In the genomic region with DNA sequence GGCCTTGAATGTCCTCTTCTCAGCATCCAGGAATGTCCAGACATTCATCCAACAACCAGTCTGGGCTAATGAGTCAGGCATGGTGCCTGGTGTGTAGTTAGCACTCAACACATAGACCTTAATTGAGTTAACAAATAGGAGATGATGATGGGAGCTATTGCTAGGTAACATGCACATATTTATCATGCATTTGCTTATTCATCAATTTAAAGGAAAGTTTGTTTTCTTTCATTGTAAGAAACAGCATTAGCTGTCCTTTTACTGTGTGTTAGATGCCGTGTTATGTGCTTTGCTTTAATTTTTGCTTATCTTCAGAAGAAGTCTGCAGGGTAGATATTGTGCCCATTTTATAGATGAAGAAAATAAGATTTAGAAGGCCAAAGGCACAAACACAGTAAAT, we compare ENCODE assay signal across 25 cellular contexts. TPM values are rescaled to one million over a fixed set of nuclear protein-coding genes. Genes with fewer than 3 reads are reported as not detected.
DNase-seq lines count a peak whose midpoint lies in the region; ATAC-seq, FAIRE-seq and TF ChIP-seq lines count a peak whose summit lies in the region.
"Had no signal": no experiment of that assay in that cellular context is flagged by ENCODE, and none has a peak within 500 bp of the region (broad histone marks: within the 10 kb centered on the region; RNA-seq: fewer than 3 reads in every experiment).

No MANE protein-coding gene starts in this region.

- H3K4me1 Mint-ChIP-seq in GM23338 (peaks cover 7% of the 10 kb centered on the region), progenitor cell of endocrine pancreas (ENCODE audit: low read depth) (no peaks in the 10 kb centered on the region)
- H3K4me1 Mint-ChIP-seq: CD4-positive, alpha-beta memory T cell; CD4-positive, CD25-positive, alpha-beta regulatory T cell; CD8-positive, alpha-beta memory T cell had no signal

- intact Hi-C loops in HepG2 (cut with micrococcal nuclease; ENCODE audit: unreplicated experiment): no loop called here
- intact Hi-C loops in right lobe of liver (cut with DNase I): no loop called here
- intact Hi-C loops in K562 (cut with micrococcal nuclease): no loop called here

- H3K27me3 Mint-ChIP-seq in GM23338 (ENCODE audit: insufficient read depth, low read depth, poor library complexity) (peaks cover 2% of the 10 kb centered on the region), progenitor cell of endocrine pancreas (no peaks in the 10 kb centered on the region)

- H3K27ac Mint-ChIP-seq in GM23338 (no peak overlapping the region), progenitor cell of endocrine pancreas (peak overlapping the region; percentile 73)
- H3K27ac Mint-ChIP-seq: CD14-positive monocyte; CD4-positive, alpha-beta memory T cell; CD4-positive, CD25-positive, alpha-beta regulatory T cell had no signal

- no peak for TF ChIP-seq POLR2A in HepG2 (IDR thresholded peaks at IDR 0.05; ENCODE audit: insufficient read depth in 1 of 2, low read depth in 2 of 2, low read length in 2 of 2)
- no peak for TF ChIP-seq POLR2A in right lobe of liver (IDR thresholded peaks at IDR 0.05)
- no peak for TF ChIP-seq POLR2A in K562 (conservative IDR thresholded peaks at IDR 0.05)

- H4K20me1 ChIP-seq in HepG2 (ENCODE audit: insufficient read depth, low read length): no peaks in the 10 kb centered on the region
- no peaks in the 10 kb centered on the region for H4K20me1 ChIP-seq in GM23338 (replicated peaks; ENCODE audit: insufficient read depth)
- no peaks in the 10 kb centered on the region for H4K20me1 ChIP-seq in K562 (replicated peaks; ENCODE audit: control insufficient read depth, insufficient read depth, low read length)
- H4K20me1 ChIP-seq: BLaER1 had no signal

- 28% methylated on average over 1 of the region's 1 CpG for WGBS in HepG2 (ENCODE audit: low lambda C conversion rate)
- WGBS in right lobe of liver (ENCODE audit: insufficient coverage, low coverage, low lambda C conversion rate, missing lambda C conversion rate): 60% methylated on average over 1 of the region's 1 CpG
- WGBS in K562 (ENCODE audit: insufficient coverage, low coverage, missing lambda C conversion rate): 0% methylated on average over 1 of the region's 1 CpG

- no peak for TF ChIP-seq RAD21 in HepG2 (CRISPR knock-in tag; IDR thresholded peaks at IDR 0.05)
- TF ChIP-seq RAD21 in K562 (CRISPR knock-in tag; conservative IDR thresholded peaks at IDR 0.05 in 1 of 2, IDR thresholded peaks at IDR 0.05 in 1 of 2): no peak

- BruUV-seq in HepG2 (replicated peaks; lab: Mats Ljungman, UMichigan) (no TSS peak), K562 (replicated peaks; lab: Mats Ljungman, UMichigan) (no TSS peak)

- no peak overlapping the region for H3K4me2 ChIP-seq in HepG2 (ENCODE audit: low read depth, low read length)
- no peak overlapping the region for H3K4me2 ChIP-seq in GM23338
- H3K4me2 ChIP-seq in K562 (ENCODE audit: insufficient read depth, low read length): no peak overlapping the region
- H3K4me2 ChIP-seq: BLaER1 had no signal

- ATAC-seq in HepG2: no peak
- no peak for ATAC-seq in right lobe of liver
- no peak for ATAC-seq in GM23338
- no peak for ATAC-seq in K562
- ATAC-seq in GM19452 (IDR thresholded peaks at IDR 0.05; ENCODE audit: unreplicated experiment): no peak

- no peaks in the 10 kb centered on the region for H3K9me3 ChIP-seq in HepG2 (ENCODE audit: low read length)
- no peaks in the 10 kb centered on the region for H3K9me3 ChIP-seq in right lobe of liver
- no peaks in the 10 kb centered on the region for H3K9me3 ChIP-seq in K562 (replicated peaks; ENCODE audit: control insufficient read depth, insufficient read depth, low read depth, low read length)
- H3K9me3 ChIP-seq: BE2C had no signal

- TF ChIP-seq EP300 in HepG2 (IDR thresholded peaks at IDR 0.05; ENCODE audit: low read depth in 2 of 2, low read length in 2 of 2): no peak
- TF ChIP-seq EP300 in HepG2 (CRISPR knock-in tag; IDR thresholded peaks at IDR 0.05; ENCODE audit: borderline replicate concordance): no peak
- no peak for TF ChIP-seq EP300 in K562 (IDR thresholded peaks at IDR 0.05; ENCODE audit: low read length)

- in situ Hi-C loops in HepG2 (cut with HindIII; ENCODE audit: extremely low pct_ligation_motif_present, low pct_unique_long_range_greater_than_20kb) (no loop called here), K562 (cut with MboI) (loop anchor here (25.0 kb wide), 1 partner anchor 711 kb away; no protein-coding TSS in a partner anchor)

- H3F3A ChIP-seq in GM23338 (replicated peaks; ENCODE audit: low read depth): no peaks in the 10 kb centered on the region

- FAIRE-seq in HepG2 (lab: Jason Lieb, UNC) (no peak), K562 (lab: Jason Lieb, UNC) (no peak)
- FAIRE-seq: G401.6, GM12891, GM18507 had no signal

- no peaks in the 10 kb centered on the region; the same call in 1 of the 2 replicates for H3K9me2 ChIP-seq in GM23338 (ENCODE audit: insufficient read depth)

- peaks cover 7% of the 10 kb centered on the region; the same call in 1 of the 3 replicates for H3K36me3 Mint-ChIP-seq in GM23338 (ENCODE audit: low read depth)
- H3K36me3 Mint-ChIP-seq in progenitor cell of endocrine pancreas (ENCODE audit: insufficient read depth): no peaks in the 10 kb centered on the region
- H3K36me3 Mint-ChIP-seq: CD14-positive monocyte; CD4-positive, CD25-positive, alpha-beta regulatory T cell had no signal

- POLR2A ChIA-PET in HepG2 (lab: Yijun Ruan, JAX): no interaction called here
- POLR2A ChIA-PET in K562 (lab: Yijun Ruan, JAX): no interaction called here

- H2AFZ ChIP-seq in HepG2 (ENCODE audit: low read length): no peak overlapping the region
- peak overlapping the region; percentile 56; the same call in 1 of the 2 replicates for H2AFZ ChIP-seq in GM23338
- H2AFZ ChIP-seq in K562 (ENCODE audit: low read depth, low read length): no peak overlapping the region

- H3K4me1 ChIP-seq in HepG2 (ENCODE audit: insufficient read depth, low read length) (no peaks in the 10 kb centered on the region), right lobe of liver (no peaks in the 10 kb centered on the region), GM23338 (ENCODE audit: insufficient read depth) (peaks cover 2% of the 10 kb centered on the region), K562 (replicated peaks in 1 of 2; ENCODE audit: control insufficient read depth in 2 of 2, insufficient read depth in 2 of 2, low read length in 2 of 2) (no peaks in the 10 kb centered on the region)
- H3K4me1 ChIP-seq: BE2C had no signal

- H3K4me3 Mint-ChIP-seq in GM23338 (no peak overlapping the region), progenitor cell of endocrine pancreas (ENCODE audit: low read depth) (no peak overlapping the region)
- H3K4me3 Mint-ChIP-seq: CD14-positive monocyte; CD4-positive, alpha-beta memory T cell; CD4-positive, CD25-positive, alpha-beta regulatory T cell; CD8-positive, alpha-beta memory T cell had no signal

- DNase-seq in HepG2 (ENCODE audit: low spot score) (no peak), right lobe of liver (no peak), GM23338 (ENCODE audit: low spot score) (no peak), K562 (ENCODE audit: extremely low read depth in 1 of 4, low spot score in 3 of 4) (no peak), progenitor cell of endocrine pancreas (ENCODE audit: low spot score, unreplicated experiment) (no peak), DMS153 treated with DMSO at 0.1 percent for 48 hours (lab: John Stamatoyannopoulos, UW; ENCODE audit: unreplicated experiment) (no peak), OCI-M2 (lab: John Stamatoyannopoulos, UW; ENCODE audit: unreplicated experiment) (no peak)
- DNase-seq: ACHN; BE2C; C1 segment of cervical spinal cord; CD4-positive, alpha-beta memory T cell; CD4-positive, CD25-positive, alpha-beta regulatory T cell; CD8-positive, alpha-beta memory T cell; COR-L47; DMS 273 treated with DMSO at 0.1 percent for 48 hours; DMS153; DMS79 treated with DMSO at 0.1 percent for 48 hours; GF-D8 had no signal

- no peaks in the 10 kb centered on the region; the same call in 2 of the 3 replicates for H3K9me3 Mint-ChIP-seq in GM23338
- H3K9me3 Mint-ChIP-seq in progenitor cell of endocrine pancreas (ENCODE audit: low read depth): peaks cover 7% of the 10 kb centered on the region

- no peak for TF ChIP-seq CTCF in HepG2 (CRISPR knock-in tag; IDR thresholded peaks at IDR 0.05)
- TF ChIP-seq CTCF in right lobe of liver (IDR thresholded peaks at IDR 0.05): no peak
- TF ChIP-seq CTCF in GM23338 (conservative IDR thresholded peaks at IDR 0.05; ENCODE audit: low read depth in 2 of 2): no peak
- TF ChIP-seq CTCF in K562 (IDR thresholded peaks at IDR 0.05 in 2 of 3, conservative IDR thresholded peaks at IDR 0.05 in 1 of 3; ENCODE audit: insufficient read depth in 2 of 3, low read depth in 1 of 3, low read length in 3 of 3): no peak
- no peak for TF ChIP-seq CTCF in progenitor cell of endocrine pancreas (IDR thresholded peaks at IDR 0.05; ENCODE audit: unreplicated experiment)

- CTCF ChIA-PET in HepG2 (lab: Yijun Ruan, JAX; ENCODE audit: low intra/inter-chr PET ratio, low total read pairs): no interaction called here
- CTCF ChIA-PET in K562 (lab: Yijun Ruan, JAX; ENCODE audit: low intra/inter-chr PET ratio): no interaction called here

- no peaks in the 10 kb centered on the region; a peak in 1 of 5 replicates for H3K27me3 ChIP-seq in HepG2 (ENCODE audit: control insufficient read depth in 1 of 2, insufficient read depth in 2 of 2, low read length in 2 of 2)
- no peaks in the 10 kb centered on the region for H3K27me3 ChIP-seq in right lobe of liver
- H3K27me3 ChIP-seq in GM23338 (ENCODE audit: insufficient read depth): no peaks in the 10 kb centered on the region
- H3K27me3 ChIP-seq in K562 (ENCODE audit: control insufficient read depth in 2 of 2, insufficient read depth in 2 of 2, low read length in 2 of 2): peaks cover 18 to 37% of the 10 kb centered on the region in 2 experiments; a peak in 4 of 5 replicates
- H3K27me3 ChIP-seq: BE2C, BLaER1 had no signal

- H3K9ac ChIP-seq in HepG2 (ENCODE audit: insufficient read depth, low read depth, low read length) (no peak overlapping the region), K562 (ENCODE audit: insufficient read depth in 1 of 2, low read depth in 2 of 2, low read length in 2 of 2) (no peak overlapping the region)
- H3K9ac ChIP-seq: BLaER1 had no signal

- H3K79me2 ChIP-seq in HepG2 (ENCODE audit: insufficient read depth, low read length) (no peaks in the 10 kb centered on the region), GM23338 (replicated peaks; ENCODE audit: insufficient read depth) (no peaks in the 10 kb centered on the region), K562 (ENCODE audit: control insufficient read depth, insufficient read depth, low read length) (no peaks in the 10 kb centered on the region)

- H3K36me3 ChIP-seq in HepG2 (replicated peaks in 1 of 2; ENCODE audit: control insufficient read depth in 1 of 2, insufficient read depth in 2 of 2, low read length in 2 of 2): no peaks in the 10 kb centered on the region
- no peaks in the 10 kb centered on the region for H3K36me3 ChIP-seq in right lobe of liver
- no peaks in the 10 kb centered on the region for H3K36me3 ChIP-seq in GM23338 (ENCODE audit: insufficient read depth)
- H3K36me3 ChIP-seq in K562 (ENCODE audit: control insufficient read depth, insufficient read depth, low read length): no peaks in the 10 kb centered on the region
- H3K36me3 ChIP-seq: BE2C, BLaER1 had no signal

- no peak overlapping the region for H3K4me3 ChIP-seq in HepG2 (replicated peaks in 1 of 3; ENCODE audit: insufficient read depth in 1 of 3, low read depth in 2 of 3, low read length in 3 of 3)
- no peak overlapping the region for H3K4me3 ChIP-seq in right lobe of liver
- no peak overlapping the region for H3K4me3 ChIP-seq in GM23338
- no peak overlapping the region for H3K4me3 ChIP-seq in K562
- H3K4me3 ChIP-seq: BLaER1 had no signal

- no peaks in the 10 kb centered on the region for H3K9me1 ChIP-seq in K562 (ENCODE audit: control insufficient read depth, insufficient read depth, low read length)

- H3K27ac ChIP-seq in HepG2 (ENCODE audit: extremely low read length, insufficient read depth, low read length): no peak overlapping the region
- no peak overlapping the region for H3K27ac ChIP-seq in right lobe of liver
- H3K27ac ChIP-seq in GM23338 (ENCODE audit: low read depth): no peak overlapping the region
- no peak overlapping the region for H3K27ac ChIP-seq in K562 (ENCODE audit: extremely low read depth, low read depth, low read length)
- H3K27ac ChIP-seq: 22Rv1, BLaER1 had no signal

RNA-seq across cellular contexts. Expression of a gene that starts 43.2 kb away (rescaled TPM):
- total RNA-seq in HepG2 (2016; rRNA removed; fragmentation: Illumina TruSeq; extraction: Trizol) (115 and 159 TPM in 2 replicates), right lobe of liver (10 to 100 TPM; 22.5 to 38.1 (median 27.5) TPM), K562 (2014; rRNA removed) (61.1 and 63.2 TPM in 2 replicates), K562 (2014; rRNA removed; fragmentation: Illumina TruSeq; extraction: Trizol) (101 and 110 TPM in 2 replicates), K562 (2015; rRNA removed; fragmentation: Illumina TruSeq; extraction: Trizol) (82.8 and 87.0 TPM in 2 replicates), K562 (2021) (87.8 and 95.2 TPM in 2 replicates), progenitor cell of endocrine pancreas (86.3 and 91.7 TPM in 2 replicates)
- 17.2 and 22.2 TPM in 2 replicates for total RNA-seq in HepG2 (2016; cell fraction: cytosol; rRNA removed; fragmentation: Illumina TruSeq; extraction: Trizol; ENCODE audit: low read depth)
- 120 and 171 TPM in 2 replicates for total RNA-seq in HepG2 (2016; cell fraction: insoluble cytoplasmic fraction; rRNA removed; fragmentation: Illumina TruSeq; extraction: Trizol)
- total RNA-seq in HepG2 (2016; cell fraction: membrane; rRNA removed; fragmentation: Illumina TruSeq; extraction: Trizol): 42.8 and 45.0 TPM in 2 replicates
- total RNA-seq in HepG2 (2016; cell fraction: nucleus; rRNA removed; fragmentation: Illumina TruSeq; extraction: Trizol): 62.1 and 67.2 TPM in 2 replicates
- polyA plus RNA-seq in HepG2 (2011; rRNA removed) (45.0 and 56.4 TPM in 2 replicates), GM23338 (2016; fragmentation: Nextera tagmentation; extraction: Ambion mirVana) (49.6 and 62.5 TPM in 2 replicates), K562 (2011; rRNA removed) (83.7 and 128 TPM in 2 replicates), K562 (2014; fragmentation: Illumina TruSeq; extraction: Trizol) (74.5 and 79.4 TPM in 2 replicates), K562 (2014; fragmentation: Nextera tagmentation; extraction: Ambion mirVana) (100 to 1,000 TPM; 142 to 152 TPM), K562 (2014; rRNA removed) (75.3 and 80.2 TPM in 2 replicates)
- polyA plus RNA-seq in HepG2 (2011; cell fraction: cytosol; rRNA removed): 33.3 and 47.8 TPM in 2 replicates
- polyA plus RNA-seq in HepG2 (2011; cell fraction: nucleus; rRNA removed): 11.7 and 15.2 TPM in 2 replicates
- polyA plus RNA-seq in HepG2 (2012): 45.8 and 66.2 TPM in 2 replicates
- polyA plus RNA-seq in HepG2 (2016; cell fraction: cytosol; fragmentation: Illumina TruSeq; extraction: Trizol; ENCODE audit: low read depth): 9.2 and 9.7 TPM in 2 replicates
- 138 and 143 TPM in 2 replicates for polyA plus RNA-seq in HepG2 (2016; cell fraction: insoluble cytoplasmic fraction; fragmentation: Illumina TruSeq; extraction: Trizol; ENCODE audit: low read depth)
- 24.1 and 24.3 TPM in 2 replicates for polyA plus RNA-seq in HepG2 (2016; cell fraction: membrane; fragmentation: Illumina TruSeq; extraction: Trizol; ENCODE audit: low read depth)
- 77.1 and 79.4 TPM in 2 replicates for polyA plus RNA-seq in HepG2 (2016; cell fraction: nucleus; fragmentation: Illumina TruSeq; extraction: Trizol; ENCODE audit: insufficient read depth, low read depth)
- 36.2 and 43.1 TPM in 2 replicates for polyA minus RNA-seq in HepG2 (2011; rRNA and poly(A)+ RNA removed; ENCODE audit: low replicate concordance)
- 47.0 and 54.1 TPM in 2 replicates for polyA minus RNA-seq in HepG2 (2011; cell fraction: cytosol; rRNA and poly(A)+ RNA removed)
- polyA minus RNA-seq in HepG2 (2011; cell fraction: nucleus; rRNA and poly(A)+ RNA removed): 51.5 and 60.0 TPM in 2 replicates
- 94.2 and 94.8 TPM in 2 replicates for total RNA-seq in GM23338 (2014; rRNA removed; shearing (Covaris generic))
- total RNA-seq in K562 (2011; cell fraction: chromatin; rRNA removed; ENCODE audit: low replicate concordance): 34.6 and 59.5 TPM in 2 replicates
- total RNA-seq in K562 (2011; cell fraction: nucleolus; rRNA removed): 27.5 and 32.0 TPM in 2 replicates
- 53.5 and 77.3 TPM in 2 replicates for total RNA-seq in K562 (2011; cell fraction: nucleoplasm; rRNA removed)
- polyA plus RNA-seq in K562 (2011; cell fraction: cytosol; rRNA removed): 34.8 and 62.7 TPM in 2 replicates
- polyA plus RNA-seq in K562 (2011; cell fraction: nucleus; rRNA removed): 22.7 and 26.1 TPM in 2 replicates
- 56.1 and 70.2 TPM in 2 replicates for polyA plus RNA-seq in K562 (2012)
- polyA minus RNA-seq in K562 (2011; rRNA and poly(A)+ RNA removed): 63.4 and 80.3 TPM in 2 replicates
- polyA minus RNA-seq in K562 (2011; cell fraction: cytosol; rRNA and poly(A)+ RNA removed): 63.1 and 65.4 TPM in 2 replicates
- polyA minus RNA-seq in K562 (2011; cell fraction: nucleus; rRNA and poly(A)+ RNA removed): 26.1 and 35.9 TPM in 2 replicates
